Comparison of ENCODE assay signal across 8 cellular contexts in genomic region chr14:92105073-92105844, GRCh38. TPM values are rescaled to one million over a fixed set of nuclear protein-coding genes. Genes with fewer than 3 reads are reported as not detected.
DNase-seq lines count a peak whose midpoint lies in the region; ATAC-seq and TF ChIP-seq lines count a peak whose summit lies in the region.

No MANE protein-coding gene starts in this region.

- no peak overlapping the region for H2BK12ac ChIP-seq in H9 (ENCODE audit: insufficient read length, low read depth, low read length)

- no peak overlapping the region for H4K91ac ChIP-seq in H9 (ENCODE audit: insufficient read length, low read depth, low read length)

- H3K14ac ChIP-seq in H9 (ENCODE audit: insufficient read depth, low read length): no peak overlapping the region

- no peaks in the 10 kb centered on the region for H3K27me3 ChIP-seq in H9 (ENCODE audit: insufficient read depth, low read length)

- WGBS in H9 (ENCODE audit: extremely low coverage, insufficient read length, low lambda C conversion rate): no CpG with 5 or more reads among the region's 14 CpGs

- no peaks in the 10 kb centered on the region for H3K9me3 Mint-ChIP-seq in H9

- H4K20me1 ChIP-seq in H9 (ENCODE audit: control insufficient read depth, insufficient read depth, insufficient read length): no peaks in the 10 kb centered on the region

- no peak overlapping the region for H4K8ac ChIP-seq in H9 (replicated peaks; ENCODE audit: insufficient read length, low read depth, low read length)

- no peak overlapping the region for H2AFZ ChIP-seq in H9 (ENCODE audit: low read length)

- H2BK15ac ChIP-seq in H9 (ENCODE audit: low read depth, low read length): no peak overlapping the region

- no peaks in the 10 kb centered on the region for H3K27me3 Mint-ChIP-seq in H9 (ENCODE audit: low read depth)

- no peak overlapping the region for H3K56ac ChIP-seq in H9 (ENCODE audit: insufficient read length, low read depth, low read length)

- no peaks in the 10 kb centered on the region for H3K36me3 Mint-ChIP-seq in H9 (ENCODE audit: insufficient read depth in 1 of 3, low read depth in 3 of 3)

- H3K23me2 ChIP-seq in H9 (ENCODE audit: insufficient read length, low read depth, low read length, poor library complexity, severe bottlenecking): no peaks in the 10 kb centered on the region

- peaks cover 28 to 34% of the 10 kb centered on the region in 2 experiments for H3K4me1 Mint-ChIP-seq in H9

- peaks cover 2% of the 10 kb centered on the region for H3K4me1 ChIP-seq in H9 (ENCODE audit: insufficient read depth, low read length)

- H3K4me2 ChIP-seq in H9 (ENCODE audit: insufficient read depth, insufficient read length, low read length): peak overlapping the region; percentile 89

- H3K79me1 ChIP-seq in H9 (ENCODE audit: insufficient read depth, low read depth, low read length, poor library complexity, severe bottlenecking): peaks cover 8% of the 10 kb centered on the region

- H3K4ac ChIP-seq in H9 (ENCODE audit: low read depth, low read length): no peak overlapping the region

- H4K5ac ChIP-seq in H9 (ENCODE audit: insufficient read length, low read depth, low read length): no peak overlapping the region

- no peak overlapping the region for H2BK5ac ChIP-seq in H9 (ENCODE audit: insufficient read length, low read length)

- H3K79me2 ChIP-seq in H9 (ENCODE audit: insufficient read depth, low read length): peaks cover 28% of the 10 kb centered on the region; the same call in 1 of the 2 replicates

- H2AK5ac ChIP-seq in H9 (ENCODE audit: insufficient read length, low read length): no peak overlapping the region

- peak overlapping the region; percentile 95 to 100 for H3K4me3 Mint-ChIP-seq in H9

- no peak for ATAC-seq in HG02852 (IDR thresholded peaks at IDR 0.05; ENCODE audit: unreplicated experiment)

- peak overlapping the region; percentile 98 for H3K4me3 ChIP-seq in retinal pigment epithelial cell (ENCODE audit: low read length)

- no peak for DNase-seq in H9
- peak; percentile 3 for DNase-seq in glomerular visceral epithelial cell (ENCODE audit: extremely low spot score)
- no peak for DNase-seq in retinal pigment epithelial cell (ENCODE audit: low read depth)
- DNase-seq in HCEC 1CT: no peak
- DNase-seq in NCI-H1048 (lab: John Stamatoyannopoulos, UW): no peak
- no peak for DNase-seq in NCI-H2029 (lab: John Stamatoyannopoulos, UW)

- H3K18ac ChIP-seq in H9 (ENCODE audit: insufficient read length, low read depth, low read length): no peak overlapping the region

- H3K23ac ChIP-seq in H9 (ENCODE audit: insufficient read length, low read depth, low read length): no peak overlapping the region

- no peak overlapping the region for H3T11ph ChIP-seq in H9 (ENCODE audit: low read length)

- H3K9me3 ChIP-seq in H9 (ENCODE audit: control insufficient read depth, low read depth, low read length): no peaks in the 10 kb centered on the region

- H2BK120ac ChIP-seq in H9 (ENCODE audit: low read depth, low read length, poor library complexity, severe bottlenecking): no peak overlapping the region

- peak overlapping the region; percentile 70 to 97 (median 95); a peak in 5 of 7 replicates for H3K27ac Mint-ChIP-seq in H9

- no peak overlapping the region for H3K27ac ChIP-seq in H9 (ENCODE audit: insufficient read length, low read depth, low read length)
- H3K27ac ChIP-seq in VCaP: peak overlapping the region; percentile 87

- H2BK20ac ChIP-seq in H9 (ENCODE audit: low read depth, low read length, poor library complexity, severe bottlenecking): no peak overlapping the region

- H3K9ac ChIP-seq in H9 (ENCODE audit: extremely low read depth, insufficient read length, low read length): peak overlapping the region; percentile 67

- TF ChIP-seq CTCF in H9 (conservative IDR thresholded peaks at IDR 0.05) (no peak), VCaP (conservative IDR thresholded peaks at IDR 0.05) (no peak), retinal pigment epithelial cell (conservative IDR thresholded peaks at IDR 0.05; ENCODE audit: low read depth, low read length) (no peak)

RNA-seq across cellular contexts. Expression of gene ATXN3, which starts 1.1 kb away (rescaled TPM):
- 26.7 and 29.7 TPM in 2 replicates for total RNA-seq in H9 (2021)

RNA-seq across cellular contexts. Expression of gene NDUFB1, which starts 16.2 kb away (rescaled TPM):
- 147 and 153 TPM in 2 replicates for total RNA-seq in H9 (2021)

RNA-seq across cellular contexts. Expression of gene CPSF2, which starts 16.5 kb away (rescaled TPM):
- total RNA-seq in H9 (2021): 106 and 108 TPM in 2 replicates
